8 cellular contexts compared by ENCODE assay signal in genomic region chr19:44903602-44904425, GRCh38. TPM values are rescaled to one million over a fixed set of nuclear protein-coding genes. Genes with fewer than 3 reads are reported as not detected.
DNase-seq lines count a peak whose midpoint lies in the region; ATAC-seq, FAIRE-seq and TF ChIP-seq lines count a peak whose summit lies in the region.

No MANE protein-coding gene starts in this region.

- no peak overlapping the region for H3K27ac ChIP-seq in C4-2B
- no peak overlapping the region for H3K27ac ChIP-seq in thyroid gland

- peaks cover 38% of the 10 kb centered on the region for H3K36me3 Mint-ChIP-seq in activated T-helper 2 cell treated with anti-CD3 and anti-CD28 coated beads, Interferon-gamma antibody, Interleukin-2, Interleukin-4, amounts not matched to agents 10 μg/mL and 5 μg/mL and 100 μg/mL, durations not matched to agents 14 hours and 24 hours and 36 hours (ENCODE audit: low read depth)

- DNase-seq in HK-2 (ENCODE audit: unreplicated experiment) (peak; percentile 78), RCC 7860 (ENCODE audit: low spot score) (peak; percentile 10), fibroblast of villous mesenchyme (ENCODE audit: low read depth) (peak; percentile 68), nucleus accumbens (lab: John Stamatoyannopoulos, UW) (peak in 51 of 56 donors; percentile 9 to 87 (median 59)), thyroid gland (peak; percentile 57 to 59)
- peak; percentile 62 for DNase-seq in activated T-helper 2 cell treated with anti-CD3 and anti-CD28 coated beads, Interferon-gamma antibody, Interleukin-2, Interleukin-4, amounts not matched to agents 10 μg/mL and 5 μg/mL and 100 μg/mL, durations not matched to agents 14 hours and 24 hours and 36 hours (ENCODE audit: low spot score)

- no peak overlapping the region for H3K27ac Mint-ChIP-seq in activated T-helper 2 cell treated with anti-CD3 and anti-CD28 coated beads, Interferon-gamma antibody, Interleukin-2, Interleukin-4, amounts not matched to agents 10 μg/mL and 5 μg/mL and 100 μg/mL, durations not matched to agents 14 hours and 24 hours and 36 hours

- H3K4me1 ChIP-seq in thyroid gland = peaks cover 0 to 8% of the 10 kb centered on the region in 2 donors

- TF ChIP-seq POLR2A in thyroid gland (IDR thresholded peaks at IDR 0.05) = no peak

- peaks cover 5% of the 10 kb centered on the region for H3K4me1 Mint-ChIP-seq in activated T-helper 2 cell treated with anti-CD3 and anti-CD28 coated beads, Interferon-gamma antibody, Interleukin-2, Interleukin-4, amounts not matched to agents 10 μg/mL and 5 μg/mL and 100 μg/mL, durations not matched to agents 14 hours and 24 hours and 36 hours (ENCODE audit: low read depth)

- peaks cover 4% of the 10 kb centered on the region for H3K27me3 ChIP-seq in thyroid gland

- FAIRE-seq in RCC 7860 (lab: Jason Lieb, UNC) = no peak

- peaks cover 7% of the 10 kb centered on the region for H3K27me3 Mint-ChIP-seq in activated T-helper 2 cell treated with anti-CD3 and anti-CD28 coated beads, Interferon-gamma antibody, Interleukin-2, Interleukin-4, amounts not matched to agents 10 μg/mL and 5 μg/mL and 100 μg/mL, durations not matched to agents 14 hours and 24 hours and 36 hours (ENCODE audit: low read depth)

- WGBS in thyroid gland, 2 donors = 5 to 16% methylated on average over 17 to 21 of the region's 24 CpGs

- H3K9me3 Mint-ChIP-seq in activated T-helper 2 cell treated with anti-CD3 and anti-CD28 coated beads, Interferon-gamma antibody, Interleukin-2, Interleukin-4, amounts not matched to agents 10 μg/mL and 5 μg/mL and 100 μg/mL, durations not matched to agents 14 hours and 24 hours and 36 hours = no peaks in the 10 kb centered on the region

- intact Hi-C loops in activated T-helper 2 cell treated with anti-CD3 and anti-CD28 coated beads, Interferon-gamma antibody, Interleukin-2, Interleukin-4, amounts not matched to agents 10 μg/mL and 5 μg/mL and 100 μg/mL, durations not matched to agents 14 hours and 24 hours and 36 hours (cut with micrococcal nuclease) = loop anchor here (1.0 kb wide), 1 partner anchor 47 kb away; no protein-coding TSS in a partner anchor
- intact Hi-C loops in thyroid gland (cut with DNase I) = loop anchor here (2.0 kb wide), 1 partner anchor 47 kb away; no protein-coding TSS in a partner anchor

- peaks cover 0 to 30% of the 10 kb centered on the region in 2 donors for H3K36me3 ChIP-seq in thyroid gland

- H3K4me3 Mint-ChIP-seq in activated T-helper 2 cell treated with anti-CD3 and anti-CD28 coated beads, Interferon-gamma antibody, Interleukin-2, Interleukin-4, amounts not matched to agents 10 μg/mL and 5 μg/mL and 100 μg/mL, durations not matched to agents 14 hours and 24 hours and 36 hours (ENCODE audit: low read depth) = no peak overlapping the region

- H3K9me3 ChIP-seq in thyroid gland = no peaks in the 10 kb centered on the region

- TF ChIP-seq CTCF in C4-2B (conservative IDR thresholded peaks at IDR 0.05) (peak; percentile 90), fibroblast of villous mesenchyme (IDR thresholded peaks at IDR 0.05; ENCODE audit: insufficient read depth, low read depth, low read length) (peak; percentile 94), thyroid gland (IDR thresholded peaks at IDR 0.05) (peak; percentile 81 to 99 (median 96))

- no peak overlapping the region for H3K4me3 ChIP-seq in fibroblast of villous mesenchyme (ENCODE audit: low read depth, low read length)
- H3K4me3 ChIP-seq in thyroid gland (replicated peaks in 1 of 3) = no peak overlapping the region

- no peak for ATAC-seq in GM18520 (IDR thresholded peaks at IDR 0.05; ENCODE audit: unreplicated experiment)

RNA-seq across cellular contexts. Expression of gene APOE, which starts 1.8 kb away (rescaled TPM):
- total RNA-seq in activated T-helper 2 cell treated with anti-CD3 and anti-CD28 coated beads, Interferon-gamma antibody, Interleukin-2, Interleukin-4, amounts not matched to agents 10 μg/mL and 5 μg/mL and 100 μg/mL, durations not matched to agents 14 hours and 24 hours and 36 hours = 0.94 TPM in 2 replicates
- 9.7 and 16.4 TPM in 2 replicates for total RNA-seq in fibroblast of villous mesenchyme
- 100 to 1,000 TPM; 199 to 635 (median 313) TPM for total RNA-seq in thyroid gland

RNA-seq across cellular contexts. Expression of gene APOC1, which starts 10.6 kb away (rescaled TPM):
- total RNA-seq in activated T-helper 2 cell treated with anti-CD3 and anti-CD28 coated beads, Interferon-gamma antibody, Interleukin-2, Interleukin-4, amounts not matched to agents 10 μg/mL and 5 μg/mL and 100 μg/mL, durations not matched to agents 14 hours and 24 hours and 36 hours = 3.1 and 6.4 TPM in 2 replicates
- total RNA-seq in fibroblast of villous mesenchyme (1.3 and 2.6 TPM in 2 replicates), thyroid gland (100 to 1,000 TPM in 1 of 4 donors, 10 to 100 TPM in 2, 1 to 10 TPM in 1; 4.1 to 113 (median 45.6) TPM)

RNA-seq across cellular contexts. Expression of gene TOMM40, which starts 12.8 kb away (rescaled TPM):
- total RNA-seq in activated T-helper 2 cell treated with anti-CD3 and anti-CD28 coated beads, Interferon-gamma antibody, Interleukin-2, Interleukin-4, amounts not matched to agents 10 μg/mL and 5 μg/mL and 100 μg/mL, durations not matched to agents 14 hours and 24 hours and 36 hours = 152 and 156 TPM in 2 replicates
- 56.7 and 57.9 TPM in 2 replicates for total RNA-seq in fibroblast of villous mesenchyme
- 10 to 100 TPM; 40.2 to 82.8 (median 58.3) TPM for total RNA-seq in thyroid gland

RNA-seq across cellular contexts. Expression of gene APOC4, which starts 38.2 kb away (rescaled TPM):
- not detected in 2 replicates for total RNA-seq in activated T-helper 2 cell treated with anti-CD3 and anti-CD28 coated beads, Interferon-gamma antibody, Interleukin-2, Interleukin-4, amounts not matched to agents 10 μg/mL and 5 μg/mL and 100 μg/mL, durations not matched to agents 14 hours and 24 hours and 36 hours
- total RNA-seq in fibroblast of villous mesenchyme = not detected in 2 replicates
- total RNA-seq in thyroid gland = not detected

RNA-seq across cellular contexts. Expression of gene APOC2, which starts 42.0 kb away (rescaled TPM):
- not detected in 2 replicates for total RNA-seq in activated T-helper 2 cell treated with anti-CD3 and anti-CD28 coated beads, Interferon-gamma antibody, Interleukin-2, Interleukin-4, amounts not matched to agents 10 μg/mL and 5 μg/mL and 100 μg/mL, durations not matched to agents 14 hours and 24 hours and 36 hours
- total RNA-seq in fibroblast of villous mesenchyme (not detected in 2 replicates), thyroid gland (1 to 10 TPM in 2 of 4 donors, not detected in 2; 1.6 to 3.3 TPM)

Comparison
In these comparisons a context has a peak if more than half of its experiments do, and no peak if none do; other contexts are left out.
1. DNase-seq: peak in every context shown above with its lines; median percentile 78 in HK-2; 68 in fibroblast of villous mesenchyme; 62 in activated T-helper 2 cell treated with anti-CD3 and anti-CD28 coated beads, Interferon-gamma antibody, Interleukin-2, Interleukin-4, amounts not matched to agents 10 μg/mL and 5 μg/mL and 100 μg/mL, durations not matched to agents 14 hours and 24 hours and 36 hours; 59 in nucleus accumbens; 58 in thyroid gland; 10 in RCC 7860.
2. RNA of gene APOE, which starts 1.8 kb away (total RNA-seq): 199 to 635 TPM in thyroid gland; 9.7 to 16.4 TPM in fibroblast of villous mesenchyme and 0.94 TPM in activated T-helper 2 cell treated with anti-CD3 and anti-CD28 coated beads, Interferon-gamma antibody, Interleukin-2, Interleukin-4, amounts not matched to agents 10 μg/mL and 5 μg/mL and 100 μg/mL, durations not matched to agents 14 hours and 24 hours and 36 hours; every median in the first group is over 10 times any median in the second.
3. Peak in every context shown above with its lines, with median percentiles within 50 percentile points of each other: CTCF ChIP-seq.